Comparison of ENCODE assay signal across 8 cellular contexts in genomic region chr7:88274856-88275255, GRCh38. TPM values are rescaled to one million over a fixed set of nuclear protein-coding genes. Genes with fewer than 3 reads are reported as not detected.
"Had no signal": no experiment of that assay in that cellular context is flagged by ENCODE, and none has a peak within 500 bp of the region (broad histone marks: within the 10 kb centered on the region; RNA-seq: fewer than 3 reads in every experiment).

No MANE protein-coding gene starts in this region.

RNA-seq across cellular contexts. Expression of gene STEAP4, which starts 31.8 kb away (rescaled TPM):
- total RNA-seq: activated CD4-positive, alpha-beta memory T cell treated with anti-CD3 and anti-CD28 coated beads for 36 hours; activated CD8-positive, alpha-beta memory T cell treated with anti-CD3 and anti-CD28 coated beads for 36 hours; activated CD8-positive, alpha-beta T cell treated with anti-CD3 and anti-CD28 coated beads for 36 hours; activated naive CD4-positive, alpha-beta T cell treated with anti-CD3 and anti-CD28 coated beads for 36 hours; activated naive CD4-positive, alpha-beta T cell treated with anti-CD3 and anti-CD28 coated beads, Interleukin-2, amount 50 U/mL, for 72 hours; activated naive CD8-positive, alpha-beta T cell treated with anti-CD3 and anti-CD28 coated beads for 36 hours; activated T-cell treated with anti-CD3 and anti-CD28 coated beads, Interleukin-2, amount 50 U/mL, for 72 hours; activated T-helper 17 cell treated with anti-CD3 and anti-CD28 coated beads, Interleukin-2, amount 50 U/mL, for 72 hours had no signal
